ENCODE assay signal across 1 cellular context in genomic region chr17:35795007-35795870, GRCh38.
TF ChIP-seq lines count a peak whose summit lies in the region.

Gene MMP28 (minus strand): TSS chr17:35795641. CDS start chr17:35795377, 264 bp downstream.

TF ChIP-seq in HepG2, 621 proteins besides CTCF, POLR2A, EP300 and RAD21 (continued from another document):
- peak; percentile 52; the same call in 1 of the 2 replicates for TF ChIP-seq ZNF687 (CRISPR knock-in tag; IDR thresholded peaks at IDR 0.05)
- TF ChIP-seq ZNF777 (CRISPR knock-in tag; IDR thresholded peaks at IDR 0.05) = peak; percentile 82
- no peak for TF ChIP-seq ZNF720 (CRISPR knock-in tag; IDR thresholded peaks at IDR 0.05)
- no peak for TF ChIP-seq GLMP (CRISPR knock-in tag; IDR thresholded peaks at IDR 0.05; ENCODE audit: borderline replicate concordance)
- peak; percentile 98 for TF ChIP-seq ZNF800 (CRISPR knock-in tag; IDR thresholded peaks at IDR 0.05)
- no peak for TF ChIP-seq HOMEZ (CRISPR knock-in tag; IDR thresholded peaks at IDR 0.05; ENCODE audit: low read depth)
- TF ChIP-seq HNRNPH1 (optimal IDR thresholded peaks at IDR 0.05; ENCODE audit: low read depth, low read length) = no peak
- no peak for TF ChIP-seq ZNF570 (CRISPR knock-in tag; IDR thresholded peaks at IDR 0.05; ENCODE audit: borderline replicate concordance)
- no peak for TF ChIP-seq SOX13 (IDR thresholded peaks at IDR 0.05)
- TF ChIP-seq SOX13 (CRISPR knock-in tag; conservative IDR thresholded peaks at IDR 0.05 in 1 of 2, IDR thresholded peaks at IDR 0.05 in 1 of 2) = no peak
TF ChIP-seq in HepG2: peak in this region for 8.
